Comparison of ENCODE assay signal across 8 cellular contexts in genomic region chr7:107579881-107580715, GRCh38. TPM values are rescaled to one million over a fixed set of nuclear protein-coding genes. Genes with fewer than 3 reads are reported as not detected.
DNase-seq lines count a peak whose midpoint lies in the region; ATAC-seq and TF ChIP-seq lines count a peak whose summit lies in the region.

A gene with protein sequence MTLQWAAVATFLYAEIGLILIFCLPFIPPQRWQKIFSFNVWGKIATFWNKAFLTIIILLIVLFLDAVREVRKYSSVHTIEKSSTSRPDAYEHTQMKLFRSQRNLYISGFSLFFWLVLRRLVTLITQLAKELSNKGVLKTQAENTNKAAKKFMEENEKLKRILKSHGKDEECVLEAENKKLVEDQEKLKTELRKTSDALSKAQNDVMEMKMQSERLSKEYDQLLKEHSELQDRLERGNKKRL (plus strand): TSS chr7:107580246. CDS start chr7:107580773, 527 bp downstream.

- H3K4me2 ChIP-seq in GM23338 (peak within 1 kb of the TSS; percentile 89), osteoblast (ENCODE audit: insufficient read depth, low read length) (peak within 1 kb of the TSS; percentile 92)

- no peaks in the 10 kb centered on the region for H3K79me2 ChIP-seq in GM23338 (replicated peaks; ENCODE audit: insufficient read depth)
- peaks cover 46% of the 10 kb centered on the region for H3K79me2 ChIP-seq in osteoblast (ENCODE audit: insufficient read depth, low read length)

- TF ChIP-seq POLR2A in thyroid gland (IDR thresholded peaks at IDR 0.05), result peak; percentile 86 to 95

- H3K9me3 Mint-ChIP-seq in GM23338, result no peaks in the 10 kb centered on the region
- no peaks in the 10 kb centered on the region for H3K9me3 Mint-ChIP-seq in activated naive CD4-positive, alpha-beta T cell treated with anti-CD3 and anti-CD28 coated beads, Interleukin-2, amount 50 U/mL, for 72 hours

- peaks cover 3% of the 10 kb centered on the region; the same call in 1 of the 2 replicates for H3K36me3 ChIP-seq in GM23338 (ENCODE audit: insufficient read depth)
- H3K36me3 ChIP-seq in osteoblast (ENCODE audit: insufficient read depth, low read length), result peaks cover 13% of the 10 kb centered on the region
- peaks cover 7 to 9% of the 10 kb centered on the region in 2 donors for H3K36me3 ChIP-seq in thyroid gland

- peak within 1 kb of the TSS; percentile 92 for H3K4me3 Mint-ChIP-seq in GM23338

- H4K20me1 ChIP-seq in GM23338 (replicated peaks; ENCODE audit: insufficient read depth) (no peaks in the 10 kb centered on the region), osteoblast (ENCODE audit: insufficient read depth, low read length) (no peaks in the 10 kb centered on the region)

- 0% methylated on average over 26 to 36 of the region's 89 CpGs for WGBS in thyroid gland, 2 donors

- peaks cover 12% of the 10 kb centered on the region; the same call in 2 of the 3 replicates for H3K36me3 Mint-ChIP-seq in GM23338 (ENCODE audit: low read depth)
- H3K36me3 Mint-ChIP-seq in activated naive CD4-positive, alpha-beta T cell treated with anti-CD3 and anti-CD28 coated beads, Interleukin-2, amount 50 U/mL, for 72 hours, result peaks cover under 1 to 7% of the 10 kb centered on the region in 2 donors

- H3K9me2 ChIP-seq in GM23338 (ENCODE audit: insufficient read depth), result no peaks in the 10 kb centered on the region

- no peaks in the 10 kb centered on the region for H3F3A ChIP-seq in GM23338 (replicated peaks; ENCODE audit: low read depth)

- H3K27me3 ChIP-seq in GM23338 (ENCODE audit: insufficient read depth) (no peaks in the 10 kb centered on the region), osteoblast (ENCODE audit: insufficient read depth, low read length) (no peaks in the 10 kb centered on the region), thyroid gland (no peaks in the 10 kb centered on the region)

- TF ChIP-seq CTCF in GM23338 (conservative IDR thresholded peaks at IDR 0.05; ENCODE audit: low read depth in 2 of 2) (peak; percentile 29 to 42; a peak in 3 of 4 replicates), LNCAP (IDR thresholded peaks at IDR 0.05) (peak; percentile 44), osteoblast (IDR thresholded peaks at IDR 0.05; ENCODE audit: extremely low read depth, low read depth, low read length) (no peak), thyroid gland (IDR thresholded peaks at IDR 0.05) (peak in 3 of 6 experiments; percentile 26 to 42 (median 34))

- peaks cover 12% of the 10 kb centered on the region for H3K27me3 Mint-ChIP-seq in GM23338 (ENCODE audit: insufficient read depth, low read depth, poor library complexity)

- no peaks in the 10 kb centered on the region; the same call in 2 of the 3 replicates for H3K4me1 Mint-ChIP-seq in GM23338

- H3K4me1 ChIP-seq in GM23338 (ENCODE audit: insufficient read depth) (no peaks in the 10 kb centered on the region), osteoblast (ENCODE audit: insufficient read depth, low read length) (peaks cover 27% of the 10 kb centered on the region), thyroid gland (peaks cover 10 to 15% of the 10 kb centered on the region in 2 donors)

- intact Hi-C loops in thyroid gland (cut with DNase I), result loop anchor here (10.0 kb wide), 1 partner anchor 145 kb away; no protein-coding TSS in a partner anchor

- peak within 1 kb of the TSS; percentile 77 for H3K4me3 ChIP-seq in GM23338
- H3K4me3 ChIP-seq in osteoblast (ENCODE audit: insufficient read depth, low read length), result peak within 1 kb of the TSS; percentile 95
- H3K4me3 ChIP-seq in thyroid gland (replicated peaks in 1 of 3), result peak within 1 kb of the TSS; percentile 70 to 100 (median 79)

- no peaks in the 10 kb centered on the region for H3K9me3 ChIP-seq in osteoblast (ENCODE audit: low read depth, low read length)
- H3K9me3 ChIP-seq in thyroid gland, result no peaks in the 10 kb centered on the region

- DNase-seq in GM03348 (ENCODE audit: low spot score) (peak; percentile 93), GM23338 (ENCODE audit: low spot score) (peak; percentile 81), glomerular visceral epithelial cell (ENCODE audit: extremely low spot score) (peak; percentile 72), osteoblast (ENCODE audit: insufficient read length, low spot score, missing footprints) (peak; percentile 93), thyroid gland (peak; percentile 79 to 82)
- peak; percentile 71 to 74 for DNase-seq in activated naive CD4-positive, alpha-beta T cell treated with anti-CD3 and anti-CD28 coated beads, Interleukin-2, amount 50 U/mL, for 72 hours (ENCODE audit: low spot score in 2 of 2)

- peak; percentile 91 for ATAC-seq in GM23338
- peak; percentile 91 for ATAC-seq in SK-N-SH treated with all-trans-retinoic acid at 6 μM for 48 hours
- ATAC-seq in activated naive CD4-positive, alpha-beta T cell treated with anti-CD3 and anti-CD28 coated beads, Interleukin-2, amount 50 U/mL, for 72 hours, result peak; percentile 97 to 98

- peak within 1 kb of the TSS; percentile 82 for H3K27ac ChIP-seq in GM23338 (ENCODE audit: low read depth)
- peak within 1 kb of the TSS; percentile 84 for H3K27ac ChIP-seq in osteoblast (ENCODE audit: low read depth, low read length)
- H3K27ac ChIP-seq in thyroid gland, result peak within 1 kb of the TSS; percentile 95 to 98 (median 97)

- H2AFZ ChIP-seq in GM23338, result peak within 1 kb of the TSS; percentile 84
- H2AFZ ChIP-seq in osteoblast (ENCODE audit: low read length), result peak within 1 kb of the TSS; percentile 94

- peak within 1 kb of the TSS; percentile 96 for H3K27ac Mint-ChIP-seq in GM23338
- H3K27ac Mint-ChIP-seq in activated naive CD4-positive, alpha-beta T cell treated with anti-CD3 and anti-CD28 coated beads, Interleukin-2, amount 50 U/mL, for 72 hours, result peak within 1 kb of the TSS; percentile 78 to 92

TF ChIP-seq in GM23338, 12 proteins besides CTCF, POLR2A, EP300 and RAD21 (continues in another document):
- TF ChIP-seq CREB1 (CRISPR knock-in tag; IDR thresholded peaks at IDR 0.05; ENCODE audit: low read depth) (peak; percentile 84), ZNF331 (CRISPR knock-in tag; IDR thresholded peaks at IDR 0.05; ENCODE audit: low read depth) (no peak), STAT1 (IDR thresholded peaks at IDR 0.05; ENCODE audit: unreplicated experiment) (no peak), REST (IDR thresholded peaks at IDR 0.05; ENCODE audit: unreplicated experiment) (no peak)

TF ChIP-seq in SK-N-SH treated with all-trans-retinoic acid at 6 μM for 48 hours, 23 proteins besides CTCF, POLR2A, EP300 and RAD21:
- TF ChIP-seq CSDC2 (CRISPR knock-in tag; IDR thresholded peaks at IDR 0.05) (0 out of 2 replicates have a peak, but pooled peaks have one; percentile 65), TSHZ2 (CRISPR knock-in tag; IDR thresholded peaks at IDR 0.05) (no peak), TOX (CRISPR knock-in tag; IDR thresholded peaks at IDR 0.05; ENCODE audit: borderline replicate concordance) (no peak), ZNF70 (CRISPR knock-in tag; IDR thresholded peaks at IDR 0.05) (peak; percentile 69), ESRRG (CRISPR knock-in tag; IDR thresholded peaks at IDR 0.05) (no peak), GLIS3 (CRISPR knock-in tag; IDR thresholded peaks at IDR 0.05) (0 out of 2 replicates have a peak, but pooled peaks have one; percentile 82), ZC3H10 (CRISPR knock-in tag; IDR thresholded peaks at IDR 0.05) (peak; percentile 44; the same call in 1 of the 2 replicates), ZNF565 (CRISPR knock-in tag; conservative IDR thresholded peaks at IDR 0.05; ENCODE audit: low read depth) (no peak), ZFP3 (CRISPR knock-in tag; IDR thresholded peaks at IDR 0.05) (no peak; the same call in none of the 2 replicates), PATZ1 (CRISPR knock-in tag; IDR thresholded peaks at IDR 0.05; ENCODE audit: borderline replicate concordance) (no peak)

RNA-seq across cellular contexts. Expression of the gene that starts here (rescaled TPM):
- total RNA-seq in GM23338 (2014; rRNA removed; shearing (Covaris generic)), result 15.8 and 18.4 TPM in 2 replicates
- polyA plus RNA-seq in GM23338 (2016; fragmentation: Nextera tagmentation; extraction: Ambion mirVana), result 20.3 and 24.0 TPM in 2 replicates
- 10 to 100 TPM; 19.5 to 23.3 TPM for total RNA-seq in activated naive CD4-positive, alpha-beta T cell treated with anti-CD3 and anti-CD28 coated beads, Interleukin-2, amount 50 U/mL, for 72 hours
- 43.1 and 52.2 TPM in 2 replicates for total RNA-seq in osteoblast
- 100 to 1,000 TPM; 217 to 276 (median 221) TPM for total RNA-seq in thyroid gland

Comparison
In these comparisons a context has a peak if more than half of its experiments do, and no peak if none do; other contexts are left out.
1. Peak in every context shown above with its lines: DNase-seq, ATAC-seq, H3K4me3 ChIP-seq and H3K27ac ChIP-seq.